Comparison of ENCODE assay signal across 9 cellular contexts in genomic region chr3:5298453-5298852, GRCh38.
DNase-seq lines count a peak whose midpoint lies in the region; ATAC-seq lines count a peak whose summit lies in the region.
"Had no signal": no experiment of that assay in that cellular context is flagged by ENCODE, and none has a peak within 500 bp of the region (broad histone marks: within the 10 kb centered on the region; RNA-seq: fewer than 3 reads in every experiment).

No MANE protein-coding gene starts in this region.

- H3K4me1 Mint-ChIP-seq in activated CD4-positive, alpha-beta memory T cell treated with anti-CD3 and anti-CD28 coated beads, Interleukin-2, amount 10 ng/mL, durations not matched to agents 7 days and 5 days, result no peaks in the 10 kb centered on the region

- ATAC-seq in GM18511 (IDR thresholded peaks at IDR 0.05; ENCODE audit: unreplicated experiment), result peak; percentile 100
- peak; percentile 99 for ATAC-seq in GM21447 (IDR thresholded peaks at IDR 0.05; ENCODE audit: unreplicated experiment)
- ATAC-seq in HG03280 (IDR thresholded peaks at IDR 0.05; ENCODE audit: unreplicated experiment), result peak; percentile 99

- POLR2A ChIA-PET in activated CD4-positive, alpha-beta memory T cell treated with anti-CD3 and anti-CD28 coated beads, Interleukin-2, amount 10 ng/mL, durations not matched to agents 7 days and 5 days (lab: Charles Lee), result no interaction called here

- CTCF ChIA-PET in activated CD4-positive, alpha-beta memory T cell treated with anti-CD3 and anti-CD28 coated beads, Interleukin-2, amount 10 ng/mL, durations not matched to agents 7 days and 5 days (lab: Charles Lee), result interaction anchor here (1.5 kb wide), 1 partner anchor 587 kb away, joined by 4 read pairs; no protein-coding TSS in a partner anchor

- no peak overlapping the region for H3K27ac Mint-ChIP-seq in activated CD4-positive, alpha-beta memory T cell treated with anti-CD3 and anti-CD28 coated beads, Interleukin-2, amount 10 ng/mL, durations not matched to agents 7 days and 5 days

- DNase-seq in SKM-1 (lab: John Stamatoyannopoulos, UW; ENCODE audit: unreplicated experiment) (peak; percentile 52), AG08396 (ENCODE audit: low spot score) (no peak), NCI-H510A (lab: John Stamatoyannopoulos, UW) (no peak)
- no peak for DNase-seq in activated CD4-positive, alpha-beta memory T cell treated with anti-CD3 and anti-CD28 coated beads, Interleukin-2, amount 10 ng/mL, durations not matched to agents 7 days and 5 days
- DNase-seq in effector CD4-positive, alpha-beta T cell, result no peak
- DNase-seq: DND-41 had no signal

- no peaks in the 10 kb centered on the region for H3K36me3 Mint-ChIP-seq in activated CD4-positive, alpha-beta memory T cell treated with anti-CD3 and anti-CD28 coated beads, Interleukin-2, amount 10 ng/mL, durations not matched to agents 7 days and 5 days (ENCODE audit: low read depth)

- peaks cover 5% of the 10 kb centered on the region for H3K27me3 Mint-ChIP-seq in activated CD4-positive, alpha-beta memory T cell treated with anti-CD3 and anti-CD28 coated beads, Interleukin-2, amount 10 ng/mL, durations not matched to agents 7 days and 5 days

- no peak overlapping the region for H3K4me3 Mint-ChIP-seq in activated CD4-positive, alpha-beta memory T cell treated with anti-CD3 and anti-CD28 coated beads, Interleukin-2, amount 10 ng/mL, durations not matched to agents 7 days and 5 days

- H3K9me3 Mint-ChIP-seq in activated CD4-positive, alpha-beta memory T cell treated with anti-CD3 and anti-CD28 coated beads, Interleukin-2, amount 10 ng/mL, durations not matched to agents 7 days and 5 days, result no peaks in the 10 kb centered on the region
